ENCODE assay signal across 8 cellular contexts in genomic region chrX:48470110-48470832, GRCh38. TPM values are rescaled to one million over a fixed set of nuclear protein-coding genes. Genes with fewer than 3 reads are reported as not detected.
A peak's percentile ranks its signal among the peaks of the same experiment; 100 is the strongest.
DNase-seq lines count a peak whose midpoint lies in the region; TF ChIP-seq lines count a peak whose summit lies in the region.

Gene SLC38A5, minus strand, starts transcription at chrX:48470260. Its CDS starts 2,336 bp downstream, at chrX:48467924.

- peaks cover 23% of the 10 kb centered on the region; the same call in 1 of the 2 replicates for H3K4me1 ChIP-seq in HUES64 (ENCODE audit: insufficient read depth, low read length)
- no peaks in the 10 kb centered on the region for H3K4me1 ChIP-seq in colonic mucosa
- H3K4me1 ChIP-seq in mononuclear cell (ENCODE audit: insufficient read depth, low read length) = peaks cover 21% of the 10 kb centered on the region

- H3K4me3 ChIP-seq in HUES64 (ENCODE audit: low read length) (peak within 1 kb of the TSS; percentile 72), colonic mucosa (peak within 1 kb of the TSS; percentile 35), mononuclear cell (ENCODE audit: low read length) (peak within 1 kb of the TSS; percentile 42)

- H3K27me3 ChIP-seq in HUES64 (ENCODE audit: insufficient read depth, low read length) = no peaks in the 10 kb centered on the region
- no peaks in the 10 kb centered on the region for H3K27me3 ChIP-seq in colonic mucosa
- no peaks in the 10 kb centered on the region for H3K27me3 ChIP-seq in mononuclear cell (ENCODE audit: insufficient read depth, low read length)

- H3K36me3 ChIP-seq in HUES64 (ENCODE audit: insufficient read depth, low read length) = 0 out of 2 replicates have a peak, but pooled peaks cover 6% of the 10 kb centered on the region
- no peaks in the 10 kb centered on the region for H3K36me3 ChIP-seq in colonic mucosa

- H3K27ac ChIP-seq in HUES64 (ENCODE audit: low read depth, low read length) = no peak within 1 kb of the TSS
- no peak within 1 kb of the TSS for H3K27ac ChIP-seq in colonic mucosa

- CTCF ChIA-PET in GM10248 (lab: Yijun Ruan, JAX) = interaction anchor here (1.3 kb wide), 1 partner anchor 24 kb away, joined by 4 read pairs; no protein-coding TSS in a partner anchor

- TF ChIP-seq CTCF in colonic mucosa (IDR thresholded peaks at IDR 0.05) = no peak
- no peak for TF ChIP-seq CTCF in GM10248 (IDR thresholded peaks at IDR 0.05; ENCODE audit: control extremely low read depth, extremely low read depth, low read depth, missing control alignments)

- WGBS in HUES64 = 88% methylated on average over 16 of the region's 18 CpGs

- DNase-seq in 8988T = peak; percentile 9
- peak; percentile 45 for DNase-seq in colonic mucosa
- no peak for DNase-seq in DMS153 (lab: John Stamatoyannopoulos, UW)
- DNase-seq in GM03348 (ENCODE audit: low spot score) = no peak
- no peak for DNase-seq in superior temporal gyrus (ENCODE audit: extremely low spot score)
- no peak for DNase-seq in GM10248 (ENCODE audit: extremely low spot score)

- POLR2A ChIA-PET in GM10248 (lab: Yijun Ruan, JAX) = no interaction called here

- no peaks in the 10 kb centered on the region for H3K9me3 ChIP-seq in HUES64 (ENCODE audit: insufficient read depth, low read depth, low read length)
- H3K9me3 ChIP-seq in colonic mucosa = no peaks in the 10 kb centered on the region
- H3K9me3 ChIP-seq in mononuclear cell (ENCODE audit: low read depth, low read length) = no peaks in the 10 kb centered on the region

- H3K9ac ChIP-seq in HUES64 (ENCODE audit: low read depth, low read length) (peak within 1 kb of the TSS; percentile 64), colonic mucosa (ENCODE audit: low read depth in 2 of 2, low read length in 2 of 2) (peak within 1 kb of the TSS; percentile 56 to 66)

- intact Hi-C loops in colonic mucosa (cut with DNase I) = no loop called here

RNA-seq across cellular contexts. Expression of gene SLC38A5, which starts in this region (rescaled TPM):
- 36.1 TPM for polyA plus RNA-seq in HUES64 (2013, experiment 1 of 2)
- 24.5 TPM for polyA plus RNA-seq in HUES64 (2013, experiment 2 of 2)
- total RNA-seq in colonic mucosa (10 to 100 TPM; 18.8 to 89.3 TPM), mononuclear cell (4.5 TPM)

Comparison
In these comparisons a context has a peak if more than half of its experiments do, and no peak if none do; other contexts are left out.
1. DNase-seq: peak in 8988T (single experiment) and colonic mucosa (single experiment); none in DMS153 (single experiment), GM03348 (single experiment), superior temporal gyrus (single experiment) and GM10248 (single experiment).
2. Peak in every context shown above with its lines, with median percentiles within 50 percentile points of each other: H3K4me3 ChIP-seq.